1 cellular context compared by ENCODE assay signal in genomic region chr17:81909966-81910839, GRCh38.
TF ChIP-seq lines count a peak whose summit lies in the region.

No MANE protein-coding gene starts in this region.

TF ChIP-seq in HepG2, 621 proteins besides CTCF, POLR2A, EP300 and RAD21 (continued from another document and continues in another):
- TF ChIP-seq, protein P1, sequence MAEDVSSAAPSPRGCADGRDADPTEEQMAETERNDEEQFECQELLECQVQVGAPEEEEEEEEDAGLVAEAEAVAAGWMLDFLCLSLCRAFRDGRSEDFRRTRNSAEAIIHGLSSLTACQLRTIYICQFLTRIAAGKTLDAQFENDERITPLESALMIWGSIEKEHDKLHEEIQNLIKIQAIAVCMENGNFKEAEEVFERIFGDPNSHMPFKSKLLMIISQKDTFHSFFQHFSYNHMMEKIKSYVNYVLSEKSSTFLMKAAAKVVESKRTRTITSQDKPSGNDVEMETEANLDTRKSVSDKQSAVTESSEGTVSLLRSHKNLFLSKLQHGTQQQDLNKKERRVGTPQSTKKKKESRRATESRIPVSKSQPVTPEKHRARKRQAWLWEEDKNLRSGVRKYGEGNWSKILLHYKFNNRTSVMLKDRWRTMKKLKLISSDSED (CRISPR knock-in tag; IDR thresholded peaks at IDR 0.05), result no peak
- peak; percentile 47; the same call in 1 of the 2 replicates for TF ChIP-seq ZMAT3 (CRISPR knock-in tag; conservative IDR thresholded peaks at IDR 0.05)
- TF ChIP-seq PHF5A (CRISPR knock-in tag; IDR thresholded peaks at IDR 0.05; ENCODE audit: low read depth, unreplicated experiment), result peak; percentile 82
- TF ChIP-seq MTF2 (CRISPR knock-in tag; IDR thresholded peaks at IDR 0.05; ENCODE audit: borderline replicate concordance), result no peak
- TF ChIP-seq, protein P2, sequence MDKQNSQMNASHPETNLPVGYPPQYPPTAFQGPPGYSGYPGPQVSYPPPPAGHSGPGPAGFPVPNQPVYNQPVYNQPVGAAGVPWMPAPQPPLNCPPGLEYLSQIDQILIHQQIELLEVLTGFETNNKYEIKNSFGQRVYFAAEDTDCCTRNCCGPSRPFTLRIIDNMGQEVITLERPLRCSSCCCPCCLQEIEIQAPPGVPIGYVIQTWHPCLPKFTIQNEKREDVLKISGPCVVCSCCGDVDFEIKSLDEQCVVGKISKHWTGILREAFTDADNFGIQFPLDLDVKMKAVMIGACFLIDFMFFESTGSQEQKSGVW (CRISPR knock-in tag; IDR thresholded peaks at IDR 0.05; ENCODE audit: borderline replicate concordance), result no peak
- TF ChIP-seq, protein P3, sequence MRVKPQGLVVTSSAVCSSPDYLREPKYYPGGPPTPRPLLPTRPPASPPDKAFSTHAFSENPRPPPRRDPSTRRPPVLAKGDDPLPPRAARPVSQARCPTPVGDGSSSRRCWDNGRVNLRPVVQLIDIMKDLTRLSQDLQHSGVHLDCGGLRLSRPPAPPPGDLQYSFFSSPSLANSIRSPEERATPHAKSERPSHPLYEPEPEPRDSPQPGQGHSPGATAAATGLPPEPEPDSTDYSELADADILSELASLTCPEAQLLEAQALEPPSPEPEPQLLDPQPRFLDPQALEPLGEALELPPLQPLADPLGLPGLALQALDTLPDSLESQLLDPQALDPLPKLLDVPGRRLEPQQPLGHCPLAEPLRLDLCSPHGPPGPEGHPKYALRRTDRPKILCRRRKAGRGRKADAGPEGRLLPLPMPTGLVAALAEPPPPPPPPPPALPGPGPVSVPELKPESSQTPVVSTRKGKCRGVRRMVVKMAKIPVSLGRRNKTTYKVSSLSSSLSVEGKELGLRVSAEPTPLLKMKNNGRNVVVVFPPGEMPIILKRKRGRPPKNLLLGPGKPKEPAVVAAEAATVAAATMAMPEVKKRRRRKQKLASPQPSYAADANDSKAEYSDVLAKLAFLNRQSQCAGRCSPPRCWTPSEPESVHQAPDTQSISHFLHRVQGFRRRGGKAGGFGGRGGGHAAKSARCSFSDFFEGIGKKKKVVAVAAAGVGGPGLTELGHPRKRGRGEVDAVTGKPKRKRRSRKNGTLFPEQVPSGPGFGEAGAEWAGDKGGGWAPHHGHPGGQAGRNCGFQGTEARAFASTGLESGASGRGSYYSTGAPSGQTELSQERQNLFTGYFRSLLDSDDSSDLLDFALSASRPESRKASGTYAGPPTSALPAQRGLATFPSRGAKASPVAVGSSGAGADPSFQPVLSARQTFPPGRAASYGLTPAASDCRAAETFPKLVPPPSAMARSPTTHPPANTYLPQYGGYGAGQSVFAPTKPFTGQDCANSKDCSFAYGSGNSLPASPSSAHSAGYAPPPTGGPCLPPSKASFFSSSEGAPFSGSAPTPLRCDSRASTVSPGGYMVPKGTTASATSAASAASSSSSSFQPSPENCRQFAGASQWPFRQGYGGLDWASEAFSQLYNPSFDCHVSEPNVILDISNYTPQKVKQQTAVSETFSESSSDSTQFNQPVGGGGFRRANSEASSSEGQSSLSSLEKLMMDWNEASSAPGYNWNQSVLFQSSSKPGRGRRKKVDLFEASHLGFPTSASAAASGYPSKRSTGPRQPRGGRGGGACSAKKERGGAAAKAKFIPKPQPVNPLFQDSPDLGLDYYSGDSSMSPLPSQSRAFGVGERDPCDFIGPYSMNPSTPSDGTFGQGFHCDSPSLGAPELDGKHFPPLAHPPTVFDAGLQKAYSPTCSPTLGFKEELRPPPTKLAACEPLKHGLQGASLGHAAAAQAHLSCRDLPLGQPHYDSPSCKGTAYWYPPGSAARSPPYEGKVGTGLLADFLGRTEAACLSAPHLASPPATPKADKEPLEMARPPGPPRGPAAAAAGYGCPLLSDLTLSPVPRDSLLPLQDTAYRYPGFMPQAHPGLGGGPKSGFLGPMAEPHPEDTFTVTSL (CRISPR knock-in tag; IDR thresholded peaks at IDR 0.05; ENCODE audit: borderline replicate concordance), result no peak
- no peak for TF ChIP-seq MXD1 (CRISPR knock-in tag; IDR thresholded peaks at IDR 0.05)
- no peak; the same call in 1 of the 2 replicates for TF ChIP-seq ZNF557 (CRISPR knock-in tag; IDR thresholded peaks at IDR 0.05)
- 0 out of 2 replicates have a peak, but pooled peaks have one; percentile 31 for TF ChIP-seq ZNF773 (CRISPR knock-in tag; IDR thresholded peaks at IDR 0.05; ENCODE audit: borderline replicate concordance)
- no peak for TF ChIP-seq SRY (CRISPR knock-in tag; IDR thresholded peaks at IDR 0.05)
- TF ChIP-seq FOSL1 (CRISPR knock-in tag; IDR thresholded peaks at IDR 0.05; ENCODE audit: borderline replicate concordance), result 0 out of 2 replicates have a peak, but pooled peaks have one; percentile 44
- peak; percentile 27; the same call in 1 of the 2 replicates for TF ChIP-seq CREB1 (IDR thresholded peaks at IDR 0.05)
- TF ChIP-seq CREB1 (CRISPR knock-in tag; IDR thresholded peaks at IDR 0.05), result no peak
- no peak for TF ChIP-seq FOXM1 (CRISPR knock-in tag; IDR thresholded peaks at IDR 0.05)
- peak; percentile 9 for TF ChIP-seq RBFOX2 (IDR thresholded peaks at IDR 0.05; ENCODE audit: low read depth, low read length)
- TF ChIP-seq KLF13 (CRISPR knock-in tag; IDR thresholded peaks at IDR 0.05), result peak; percentile 42; the same call in 1 of the 2 replicates
- TF ChIP-seq ZNF644 (CRISPR knock-in tag; IDR thresholded peaks at IDR 0.05; ENCODE audit: low read depth), result peak; percentile 46; the same call in 1 of the 2 replicates
- TF ChIP-seq SNAPC5 (CRISPR knock-in tag; IDR thresholded peaks at IDR 0.05; ENCODE audit: borderline replicate concordance), result no peak; the same call in 1 of the 2 replicates
- no peak for TF ChIP-seq TCF7L2 (IDR thresholded peaks at IDR 0.05; ENCODE audit: low read depth, low read length)
- TF ChIP-seq ZNF292 (CRISPR knock-in tag; IDR thresholded peaks at IDR 0.05; ENCODE audit: borderline replicate concordance, low read depth), result no peak
- TF ChIP-seq ZSCAN22 (CRISPR knock-in tag; IDR thresholded peaks at IDR 0.05), result peak; percentile 89; the same call in 1 of the 2 replicates
- peak; percentile 81 for TF ChIP-seq ELF4 (CRISPR knock-in tag; IDR thresholded peaks at IDR 0.05; ENCODE audit: borderline replicate concordance)
- TF ChIP-seq ZNF232 (CRISPR knock-in tag; IDR thresholded peaks at IDR 0.05; ENCODE audit: borderline replicate concordance), result peak; percentile 93
- no peak; the same call in 1 of the 2 replicates for TF ChIP-seq CCDC6 (CRISPR knock-in tag; IDR thresholded peaks at IDR 0.05)
- peak in 1 of 2 experiments; percentile 86; a peak in 1 of 4 replicates for TF ChIP-seq KLF16 (CRISPR knock-in tag; IDR thresholded peaks at IDR 0.05)
- TF ChIP-seq, protein P4, sequence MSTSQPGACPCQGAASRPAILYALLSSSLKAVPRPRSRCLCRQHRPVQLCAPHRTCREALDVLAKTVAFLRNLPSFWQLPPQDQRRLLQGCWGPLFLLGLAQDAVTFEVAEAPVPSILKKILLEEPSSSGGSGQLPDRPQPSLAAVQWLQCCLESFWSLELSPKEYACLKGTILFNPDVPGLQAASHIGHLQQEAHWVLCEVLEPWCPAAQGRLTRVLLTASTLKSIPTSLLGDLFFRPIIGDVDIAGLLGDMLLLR (CRISPR knock-in tag; IDR thresholded peaks at IDR 0.05), result 0 out of 2 replicates have a peak, but pooled peaks have one; percentile 61
- peak; percentile 80 for TF ChIP-seq KDM2A (CRISPR knock-in tag; IDR thresholded peaks at IDR 0.05; ENCODE audit: borderline replicate concordance, low read depth)
- no peak for TF ChIP-seq ZNF24 (IDR thresholded peaks at IDR 0.05)
- TF ChIP-seq ZBTB38 (CRISPR knock-in tag; IDR thresholded peaks at IDR 0.05), result no peak
- TF ChIP-seq, protein P5, sequence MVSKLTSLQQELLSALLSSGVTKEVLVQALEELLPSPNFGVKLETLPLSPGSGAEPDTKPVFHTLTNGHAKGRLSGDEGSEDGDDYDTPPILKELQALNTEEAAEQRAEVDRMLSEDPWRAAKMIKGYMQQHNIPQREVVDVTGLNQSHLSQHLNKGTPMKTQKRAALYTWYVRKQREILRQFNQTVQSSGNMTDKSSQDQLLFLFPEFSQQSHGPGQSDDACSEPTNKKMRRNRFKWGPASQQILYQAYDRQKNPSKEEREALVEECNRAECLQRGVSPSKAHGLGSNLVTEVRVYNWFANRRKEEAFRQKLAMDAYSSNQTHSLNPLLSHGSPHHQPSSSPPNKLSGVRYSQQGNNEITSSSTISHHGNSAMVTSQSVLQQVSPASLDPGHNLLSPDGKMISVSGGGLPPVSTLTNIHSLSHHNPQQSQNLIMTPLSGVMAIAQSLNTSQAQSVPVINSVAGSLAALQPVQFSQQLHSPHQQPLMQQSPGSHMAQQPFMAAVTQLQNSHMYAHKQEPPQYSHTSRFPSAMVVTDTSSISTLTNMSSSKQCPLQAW (CRISPR knock-in tag; IDR thresholded peaks at IDR 0.05), result peak; percentile 70; the same call in 1 of the 2 replicates
- no peak for TF ChIP-seq MZF1 (CRISPR knock-in tag; IDR thresholded peaks at IDR 0.05; ENCODE audit: borderline replicate concordance)
- no peak; the same call in 1 of the 2 replicates for TF ChIP-seq HOMEZ (CRISPR knock-in tag; IDR thresholded peaks at IDR 0.05; ENCODE audit: low read depth)
- TF ChIP-seq, protein P6, sequence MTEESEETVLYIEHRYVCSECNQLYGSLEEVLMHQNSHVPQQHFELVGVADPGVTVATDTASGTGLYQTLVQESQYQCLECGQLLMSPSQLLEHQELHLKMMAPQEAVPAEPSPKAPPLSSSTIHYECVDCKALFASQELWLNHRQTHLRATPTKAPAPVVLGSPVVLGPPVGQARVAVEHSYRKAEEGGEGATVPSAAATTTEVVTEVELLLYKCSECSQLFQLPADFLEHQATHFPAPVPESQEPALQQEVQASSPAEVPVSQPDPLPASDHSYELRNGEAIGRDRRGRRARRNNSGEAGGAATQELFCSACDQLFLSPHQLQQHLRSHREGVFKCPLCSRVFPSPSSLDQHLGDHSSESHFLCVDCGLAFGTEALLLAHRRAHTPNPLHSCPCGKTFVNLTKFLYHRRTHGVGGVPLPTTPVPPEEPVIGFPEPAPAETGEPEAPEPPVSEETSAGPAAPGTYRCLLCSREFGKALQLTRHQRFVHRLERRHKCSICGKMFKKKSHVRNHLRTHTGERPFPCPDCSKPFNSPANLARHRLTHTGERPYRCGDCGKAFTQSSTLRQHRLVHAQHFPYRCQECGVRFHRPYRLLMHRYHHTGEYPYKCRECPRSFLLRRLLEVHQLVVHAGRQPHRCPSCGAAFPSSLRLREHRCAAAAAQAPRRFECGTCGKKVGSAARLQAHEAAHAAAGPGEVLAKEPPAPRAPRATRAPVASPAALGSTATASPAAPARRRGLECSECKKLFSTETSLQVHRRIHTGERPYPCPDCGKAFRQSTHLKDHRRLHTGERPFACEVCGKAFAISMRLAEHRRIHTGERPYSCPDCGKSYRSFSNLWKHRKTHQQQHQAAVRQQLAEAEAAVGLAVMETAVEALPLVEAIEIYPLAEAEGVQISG (CRISPR knock-in tag; IDR thresholded peaks at IDR 0.05), result peak; percentile 87
- TF ChIP-seq ZNF800 (CRISPR knock-in tag; IDR thresholded peaks at IDR 0.05), result peak; percentile 82
- TF ChIP-seq KLF12 (CRISPR knock-in tag; IDR thresholded peaks at IDR 0.05; ENCODE audit: borderline replicate concordance), result peak; percentile 28; the same call in 1 of the 2 replicates
- peak; percentile 85; the same call in 1 of the 2 replicates for TF ChIP-seq HDAC1 (CRISPR knock-in tag; IDR thresholded peaks at IDR 0.05)
- TF ChIP-seq ZFP36L1 (CRISPR knock-in tag; IDR thresholded peaks at IDR 0.05), result no peak; the same call in 1 of the 2 replicates
- TF ChIP-seq TFE3 (CRISPR knock-in tag; IDR thresholded peaks at IDR 0.05), result peak; percentile 88
- TF ChIP-seq E2F5 (CRISPR knock-in tag; conservative IDR thresholded peaks at IDR 0.05), result 0 out of 2 replicates have a peak, but pooled peaks have one; percentile 21
- TF ChIP-seq CAMTA2 (CRISPR knock-in tag; IDR thresholded peaks at IDR 0.05; ENCODE audit: borderline replicate concordance), result peak; percentile 37; the same call in 1 of the 2 replicates
